Comparison of ENCODE assay signal across 22 cellular contexts in the genomic region with DNA sequence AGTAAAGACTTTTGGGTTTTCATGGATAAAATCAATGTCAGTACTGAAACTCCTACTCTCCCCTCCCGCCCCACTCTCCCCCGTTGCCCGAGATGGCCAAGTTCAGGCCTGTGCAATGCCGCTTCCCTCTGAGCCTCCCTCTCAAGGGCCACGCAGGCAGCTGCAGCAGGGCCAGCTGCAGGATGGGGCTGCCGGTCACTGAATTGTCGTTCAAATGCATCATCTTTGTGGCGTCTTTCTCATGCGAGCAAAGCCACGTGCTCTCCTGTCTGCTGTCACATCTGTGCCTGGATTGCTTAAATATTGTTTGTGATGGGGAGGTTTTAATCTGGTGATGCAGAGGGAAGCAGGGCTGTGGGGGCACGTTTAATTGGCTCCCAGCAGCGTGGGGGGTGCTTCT. TPM values are rescaled to one million over a fixed set of nuclear protein-coding genes. Genes with fewer than 3 reads are reported as not detected.
DNase-seq lines count a peak whose midpoint lies in the region; ATAC-seq and TF ChIP-seq lines count a peak whose summit lies in the region.
"Had no signal": no experiment of that assay in that cellular context is flagged by ENCODE, and none has a peak within 500 bp of the region (broad histone marks: within the 10 kb centered on the region; RNA-seq: fewer than 3 reads in every experiment).

No MANE protein-coding gene starts in this region.

- no peak overlapping the region for H3K4me3 Mint-ChIP-seq in WTC11
- H3K4me3 Mint-ChIP-seq: B cell, mesothelial cell of epicardium had no signal

- peaks cover 3% of the 10 kb centered on the region; the same call in 1 of the 2 replicates for H3K9me3 Mint-ChIP-seq in WTC11
- H3K9me3 Mint-ChIP-seq: mesothelial cell of epicardium had no signal

- ATAC-seq in WTC11 (peak; percentile 71), GM19452 (IDR thresholded peaks at IDR 0.05; ENCODE audit: unreplicated experiment) (no peak), HG03045 (IDR thresholded peaks at IDR 0.05; ENCODE audit: unreplicated experiment) (no peak)
- ATAC-seq: esophagus mucosa, gastroesophageal sphincter, right lobe of liver had no signal

- no peak overlapping the region for H3K27ac Mint-ChIP-seq in WTC11
- H3K27ac Mint-ChIP-seq: B cell had no signal

- CTCF ChIA-PET in WTC11 (lab: Charles Lee) = interaction anchor here (0.7 to 5.6 kb wide), 3 partner anchors 12 to 196 kb away, joined by 5 to 35 read pairs (median 6); no protein-coding TSS in a partner anchor

- no peak for TF ChIP-seq CTCF in WTC11 (IDR thresholded peaks at IDR 0.05)

- peak; percentile 22 for DNase-seq in DMS79 treated with DMSO at 0.1 percent for 48 hours (lab: John Stamatoyannopoulos, UW)
- no peak for DNase-seq in DMS79 (lab: John Stamatoyannopoulos, UW)
- DNase-seq in WTC11 (ENCODE audit: low spot score) = peak; percentile 45
- peak; percentile 43 for DNase-seq in midbrain (lab: John Stamatoyannopoulos, UW)
- peak; percentile 52 for DNase-seq in superior temporal gyrus (ENCODE audit: extremely low spot score)
- no peak for DNase-seq in DMS53 treated with DMSO at 0.1 percent for 48 hours (lab: John Stamatoyannopoulos, UW; ENCODE audit: unreplicated experiment)
- DNase-seq: activated CD4-positive, alpha-beta T cell treated with anti-CD3 and anti-CD28 coated beads for 48 hours; activated CD8-positive, alpha-beta memory T cell treated with anti-CD3 and anti-CD28 coated beads, Interleukin-2, amount 50 U/mL, for 4 hours; activated effector memory CD4-positive, alpha-beta T cell treated with Interleukin-2 at 50 U/mL for 16 hours; Caco-2; HCEC 1CT; NCI-H345; right lobe of liver; stimulated activated naive CD4-positive, alpha-beta T cell; transverse colon had no signal

- H3K27me3 Mint-ChIP-seq in WTC11 (ENCODE audit: low read depth) = no peaks in the 10 kb centered on the region; the same call in 1 of the 2 replicates

- POLR2A ChIA-PET in WTC11 (lab: Charles Lee) = no interaction called here

- H3K36me3 Mint-ChIP-seq in WTC11 = no peaks in the 10 kb centered on the region

- peaks cover 41% of the 10 kb centered on the region for H3K4me1 Mint-ChIP-seq in WTC11
- H3K4me1 Mint-ChIP-seq: B cell had no signal

TF ChIP-seq in WTC11, 78 proteins besides CTCF, POLR2A, EP300 and RAD21:
- TF ChIP-seq, protein P1, sequence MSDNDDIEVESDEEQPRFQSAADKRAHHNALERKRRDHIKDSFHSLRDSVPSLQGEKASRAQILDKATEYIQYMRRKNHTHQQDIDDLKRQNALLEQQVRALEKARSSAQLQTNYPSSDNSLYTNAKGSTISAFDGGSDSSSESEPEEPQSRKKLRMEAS (CRISPR knock-in tag; IDR thresholded peaks at IDR 0.05) = peak; percentile 81
- no peak for TF ChIP-seq FOXJ3 (CRISPR knock-in tag; IDR thresholded peaks at IDR 0.05; ENCODE audit: borderline replicate concordance)
- 0 out of 2 replicates have a peak, but pooled peaks have one; percentile 33 for TF ChIP-seq ZBTB21 (CRISPR knock-in tag; IDR thresholded peaks at IDR 0.05; ENCODE audit: borderline replicate concordance)
- TF ChIP-seq, protein P2, sequence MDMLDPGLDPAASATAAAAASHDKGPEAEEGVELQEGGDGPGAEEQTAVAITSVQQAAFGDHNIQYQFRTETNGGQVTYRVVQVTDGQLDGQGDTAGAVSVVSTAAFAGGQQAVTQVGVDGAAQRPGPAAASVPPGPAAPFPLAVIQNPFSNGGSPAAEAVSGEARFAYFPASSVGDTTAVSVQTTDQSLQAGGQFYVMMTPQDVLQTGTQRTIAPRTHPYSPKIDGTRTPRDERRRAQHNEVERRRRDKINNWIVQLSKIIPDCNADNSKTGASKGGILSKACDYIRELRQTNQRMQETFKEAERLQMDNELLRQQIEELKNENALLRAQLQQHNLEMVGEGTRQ (CRISPR knock-in tag; IDR thresholded peaks at IDR 0.05) = peak; percentile 38; the same call in 1 of the 2 replicates
- TF ChIP-seq, protein P3, sequence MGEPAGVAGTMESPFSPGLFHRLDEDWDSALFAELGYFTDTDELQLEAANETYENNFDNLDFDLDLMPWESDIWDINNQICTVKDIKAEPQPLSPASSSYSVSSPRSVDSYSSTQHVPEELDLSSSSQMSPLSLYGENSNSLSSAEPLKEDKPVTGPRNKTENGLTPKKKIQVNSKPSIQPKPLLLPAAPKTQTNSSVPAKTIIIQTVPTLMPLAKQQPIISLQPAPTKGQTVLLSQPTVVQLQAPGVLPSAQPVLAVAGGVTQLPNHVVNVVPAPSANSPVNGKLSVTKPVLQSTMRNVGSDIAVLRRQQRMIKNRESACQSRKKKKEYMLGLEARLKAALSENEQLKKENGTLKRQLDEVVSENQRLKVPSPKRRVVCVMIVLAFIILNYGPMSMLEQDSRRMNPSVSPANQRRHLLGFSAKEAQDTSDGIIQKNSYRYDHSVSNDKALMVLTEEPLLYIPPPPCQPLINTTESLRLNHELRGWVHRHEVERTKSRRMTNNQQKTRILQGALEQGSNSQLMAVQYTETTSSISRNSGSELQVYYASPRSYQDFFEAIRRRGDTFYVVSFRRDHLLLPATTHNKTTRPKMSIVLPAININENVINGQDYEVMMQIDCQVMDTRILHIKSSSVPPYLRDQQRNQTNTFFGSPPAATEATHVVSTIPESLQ (CRISPR knock-in tag; IDR thresholded peaks at IDR 0.05) = no peak
TF ChIP-seq in WTC11: peak in this region for 3.

RNA-seq across cellular contexts. Expression of a gene that starts 26.6 kb away (rescaled TPM):
- 12.9 to 20.5 TPM (median 13.3 TPM) in 3 replicates for total RNA-seq in WTC11 (2021)
- total RNA-seq: B cell, Caco-2, G401, transverse colon had no signal

Comparison
In these comparisons a context has a peak if more than half of its experiments do, and no peak if none do; other contexts are left out.
1. DNase-seq: peak in DMS79 treated with DMSO at 0.1 percent for 48 hours (single experiment), WTC11 (single experiment), midbrain (single experiment) and superior temporal gyrus (single experiment); none in DMS79 (single experiment) and DMS53 treated with DMSO at 0.1 percent for 48 hours (single experiment).